In genomic region chr1:182143154-182143657, GRCh38 we compare ENCODE assay signal across 8 cellular contexts.
DNase-seq lines count a peak whose midpoint lies in the region; ATAC-seq and TF ChIP-seq lines count a peak whose summit lies in the region.

No MANE protein-coding gene starts in this region.

- CTCF ChIA-PET in BJ (lab: Yijun Ruan, JAX): interaction anchor here (0.6 to 8.1 kb wide), 67 partner anchors 8 to 642 kb away, joined by 3 to 291 read pairs (median 5); partner anchors contain the start of gene GLUL

- no peak overlapping the region for H2BK12ac ChIP-seq in H9 (ENCODE audit: insufficient read length, low read depth, low read length)

- H3K4me1 Mint-ChIP-seq in H9 (peaks cover 17 to 21% of the 10 kb centered on the region in 2 experiments), immature natural killer cell (no peaks in the 10 kb centered on the region)

- H3K36me3 ChIP-seq in BJ (ENCODE audit: control insufficient read depth, insufficient read depth, low read length): no peaks in the 10 kb centered on the region

- no peak overlapping the region for H2BK20ac ChIP-seq in H9 (ENCODE audit: low read depth, low read length, poor library complexity, severe bottlenecking)

- H3K36me3 Mint-ChIP-seq in H9 (ENCODE audit: insufficient read depth in 1 of 3, low read depth in 3 of 3) (no peaks in the 10 kb centered on the region), immature natural killer cell (no peaks in the 10 kb centered on the region)

- DNase-seq in BJ (ENCODE audit: low read depth) (no peak), H9 (peak; percentile 89), NCI-H2171 treated with DMSO at 0.1 percent for 48 hours (lab: John Stamatoyannopoulos, UW) (peak; percentile 83), T47D (ENCODE audit: low read depth in 1 of 2, low spot score in 1 of 2) (peak; percentile 37 to 93), immature natural killer cell (peak; percentile 67 to 80 (median 71))

- H3K27ac ChIP-seq in H9 (ENCODE audit: insufficient read length, low read depth, low read length) (no peak overlapping the region), skin epidermis (peak overlapping the region in 19 of 21 experiments; percentile 78 to 97 (median 87))

- H3K23me2 ChIP-seq in H9 (ENCODE audit: insufficient read length, low read depth, low read length, poor library complexity, severe bottlenecking): no peaks in the 10 kb centered on the region

- no peaks in the 10 kb centered on the region for H4K20me1 ChIP-seq in H9 (ENCODE audit: control insufficient read depth, insufficient read depth, insufficient read length)

- H3T11ph ChIP-seq in H9 (ENCODE audit: low read length): no peak overlapping the region

- H3K4ac ChIP-seq in H9 (ENCODE audit: low read depth, low read length): no peak overlapping the region

- H3K9me3 Mint-ChIP-seq in H9 (no peaks in the 10 kb centered on the region), immature natural killer cell (no peaks in the 10 kb centered on the region)

- no peak overlapping the region for H3K23ac ChIP-seq in H9 (ENCODE audit: insufficient read length, low read depth, low read length)

- no peak overlapping the region for H4K91ac ChIP-seq in H9 (ENCODE audit: insufficient read length, low read depth, low read length)

- H3K27me3 ChIP-seq in BJ (ENCODE audit: control insufficient read depth, insufficient read depth, low read length) (no peaks in the 10 kb centered on the region; the same call in 1 of the 2 replicates), H9 (ENCODE audit: insufficient read depth, low read length) (no peaks in the 10 kb centered on the region)

- H3K4me3 Mint-ChIP-seq in H9: no peak overlapping the region
- no peak overlapping the region for H3K4me3 Mint-ChIP-seq in immature natural killer cell

- no peak overlapping the region for H3K18ac ChIP-seq in H9 (ENCODE audit: insufficient read length, low read depth, low read length)

- no peak overlapping the region for H4K8ac ChIP-seq in H9 (replicated peaks; ENCODE audit: insufficient read length, low read depth, low read length)

- no peaks in the 10 kb centered on the region for H3K4me1 ChIP-seq in H9 (ENCODE audit: insufficient read depth, low read length)

- no peak for ATAC-seq in HG03521 (IDR thresholded peaks at IDR 0.05; ENCODE audit: unreplicated experiment)

- H3K9me3 ChIP-seq in H9 (ENCODE audit: control insufficient read depth, low read depth, low read length): no peaks in the 10 kb centered on the region

- no peak overlapping the region for H3K4me2 ChIP-seq in H9 (ENCODE audit: insufficient read depth, insufficient read length, low read length)

- H3K27me3 Mint-ChIP-seq in H9 (ENCODE audit: low read depth) (no peaks in the 10 kb centered on the region; the same call in 1 of the 2 replicates), immature natural killer cell (ENCODE audit: low read depth in 3 of 3) (peaks cover 0 to 2% (median under 1%) of the 10 kb centered on the region in 3 donors)

- H3K4me3 ChIP-seq in BJ (ENCODE audit: low read depth, low read length): no peak overlapping the region
- no peak overlapping the region for H3K4me3 ChIP-seq in WI38 (ENCODE audit: low read depth, low read length)
- H3K4me3 ChIP-seq in skin epidermis: no peak overlapping the region

- H2BK15ac ChIP-seq in H9 (ENCODE audit: low read depth, low read length): no peak overlapping the region

- in situ Hi-C loops in T47D (cut with HindIII; ENCODE audit: low pct_unique_long_range_greater_than_20kb, low sequenced_read_pairs): no loop called here

- H3K79me1 ChIP-seq in H9 (ENCODE audit: insufficient read depth, low read depth, low read length, poor library complexity, severe bottlenecking): no peaks in the 10 kb centered on the region

- peak; percentile 96 for TF ChIP-seq CTCF in BJ (IDR thresholded peaks at IDR 0.05; ENCODE audit: insufficient read depth, low read depth, low read length)
- TF ChIP-seq CTCF in H9 (conservative IDR thresholded peaks at IDR 0.05): peak; percentile 93
- TF ChIP-seq CTCF in WI38 (IDR thresholded peaks at IDR 0.05; ENCODE audit: low read depth, low read length): peak; percentile 81

- no peak overlapping the region for H3K9ac ChIP-seq in H9 (ENCODE audit: extremely low read depth, insufficient read length, low read length)

- no peak overlapping the region for H3K27ac Mint-ChIP-seq in H9
- no peak overlapping the region for H3K27ac Mint-ChIP-seq in immature natural killer cell

- no peak overlapping the region for H2BK5ac ChIP-seq in H9 (ENCODE audit: insufficient read length, low read length)

- H3K56ac ChIP-seq in H9 (ENCODE audit: insufficient read length, low read depth, low read length): no peak overlapping the region

- WGBS in H9 (ENCODE audit: extremely low coverage, insufficient read length, low lambda C conversion rate): no CpG with 5 or more reads among the region's 11 CpGs

- no peak overlapping the region for H2BK120ac ChIP-seq in H9 (ENCODE audit: low read depth, low read length, poor library complexity, severe bottlenecking)

- POLR2A ChIA-PET in BJ (lab: Charles Lee): interaction anchor here (0.6 to 2.1 kb wide), 4 partner anchors 246 to 251 kb away, joined by 7 to 9 read pairs (median 8); partner anchors contain the start of gene GLUL

- H4K5ac ChIP-seq in H9 (ENCODE audit: insufficient read length, low read depth, low read length): no peak overlapping the region

- H3K14ac ChIP-seq in H9 (ENCODE audit: insufficient read depth, low read length): no peak overlapping the region

- no peak overlapping the region for H2AK5ac ChIP-seq in H9 (ENCODE audit: insufficient read length, low read length)

- H3K79me2 ChIP-seq in H9 (ENCODE audit: insufficient read depth, low read length): no peaks in the 10 kb centered on the region

- H2AFZ ChIP-seq in H9 (ENCODE audit: low read length): no peak overlapping the region
